In the genomic region with DNA sequence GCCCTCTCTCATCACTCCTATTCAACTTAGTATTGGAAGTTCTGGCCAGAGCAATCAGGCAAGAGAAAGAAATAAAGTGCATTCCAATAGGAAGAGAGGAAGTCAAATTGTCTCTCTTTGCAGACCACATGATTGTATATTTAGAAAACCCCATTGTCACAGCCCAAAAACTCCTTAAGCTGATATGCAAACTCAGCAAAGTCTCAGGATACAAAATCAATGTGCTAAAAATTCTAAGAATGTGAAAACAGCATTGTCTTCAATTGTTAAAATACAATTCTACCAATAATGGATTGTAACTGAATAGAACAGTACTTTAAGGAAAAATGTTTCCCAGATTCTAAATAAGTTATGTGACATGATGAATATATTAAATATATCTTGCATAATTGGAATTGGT, we compare ENCODE assay signal across 2 cellular contexts.
TF ChIP-seq lines count a peak whose summit lies in the region.

No MANE protein-coding gene starts in this region.

TF ChIP-seq in HepG2, 621 proteins besides CTCF, POLR2A, EP300 and RAD21:
- TF ChIP-seq MAFK (conservative IDR thresholded peaks at IDR 0.05 in 1 of 2, IDR thresholded peaks at IDR 0.05 in 1 of 2; ENCODE audit: low read length in 2 of 2) (peak in 1 of 2 experiments; percentile 54; a peak in 2 of 4 replicates), SAP130 (CRISPR knock-in tag; IDR thresholded peaks at IDR 0.05; ENCODE audit: low read depth) (no peak), MAFF (IDR thresholded peaks at IDR 0.05; ENCODE audit: low read depth, low read length) (peak; percentile 30; the same call in 1 of the 2 replicates)

TF ChIP-seq in IMR-90, 13 proteins besides CTCF, POLR2A, EP300 and RAD21 (continued from another document):
- TF ChIP-seq MAFK (IDR thresholded peaks at IDR 0.05; ENCODE audit: low read depth, low read length): peak; percentile 60
TF ChIP-seq in IMR-90: peak in this region for 1.
